8 cellular contexts compared by ENCODE assay signal in the genomic region with DNA sequence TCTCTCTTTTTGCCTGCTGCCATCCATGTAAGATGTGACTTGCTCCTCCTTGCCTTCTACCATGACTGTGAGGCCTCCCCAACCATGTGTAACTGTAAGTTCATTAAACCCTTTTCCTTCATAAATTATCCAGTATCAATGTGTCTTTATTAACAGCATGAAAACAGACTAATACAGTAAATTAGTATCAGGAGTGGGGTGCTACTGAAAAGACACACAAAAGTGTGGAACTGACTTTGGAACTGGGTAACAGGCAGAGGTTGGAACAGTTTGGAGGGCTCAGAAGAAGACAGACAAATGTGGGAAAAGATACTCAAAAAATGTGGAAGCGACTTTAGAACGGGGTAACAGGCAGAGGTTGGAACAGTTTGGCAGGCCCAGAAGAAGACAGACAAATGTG.
"Had no signal": no experiment of that assay in that cellular context is flagged by ENCODE, and none has a peak within 500 bp of the region (broad histone marks: within the 10 kb centered on the region; RNA-seq: fewer than 3 reads in every experiment).

No MANE protein-coding gene starts in this region.

- H3K9ac ChIP-seq: KMS-11 had no signal

- H3K27me3 Mint-ChIP-seq: IgD-negative memory B cell had no signal

- DNase-seq: IMR-90, KBM-7, KG1 had no signal

- H3K27ac Mint-ChIP-seq: IgD-negative memory B cell had no signal

- H3K4me2 ChIP-seq: KMS-11 had no signal

- H3K36me3 Mint-ChIP-seq: IgD-negative memory B cell had no signal

- H3K27ac ChIP-seq: HL-60, KMS-11 had no signal

- FAIRE-seq: HepG2, HTR-8/SVneo had no signal

- H3K4me3 Mint-ChIP-seq: IgD-negative memory B cell had no signal

- ATAC-seq: HepG2 had no signal

- H3K4me1 Mint-ChIP-seq: IgD-negative memory B cell had no signal
